Comparison of ENCODE assay signal across 27 cellular contexts in genomic region chr6:37321101-37321500, GRCh38. TPM values are rescaled to one million over a fixed set of nuclear protein-coding genes. Genes with fewer than 3 reads are reported as not detected.
A peak's percentile ranks its signal among the peaks of the same experiment; 100 is the strongest.
DNase-seq lines count a peak whose midpoint lies in the region; ATAC-seq and TF ChIP-seq lines count a peak whose summit lies in the region.
"Had no signal": no experiment of that assay in that cellular context is flagged by ENCODE, and none has a peak within 500 bp of the region (broad histone marks: within the 10 kb centered on the region; RNA-seq: fewer than 3 reads in every experiment).

No MANE protein-coding gene starts in this region.

- peaks cover 9% of the 10 kb centered on the region for H3K36me3 ChIP-seq in BE2C
- H3K36me3 ChIP-seq in osteoblast (ENCODE audit: insufficient read depth, low read length) = peaks cover 39% of the 10 kb centered on the region
- H3K36me3 ChIP-seq: uterus had no signal

- H3K4me1 ChIP-seq in BE2C = peaks cover 44% of the 10 kb centered on the region
- peaks cover 18% of the 10 kb centered on the region for H3K4me1 ChIP-seq in osteoblast (ENCODE audit: insufficient read depth, low read length)
- H3K4me1 ChIP-seq: uterus had no signal

- H3K4me2 ChIP-seq in osteoblast (ENCODE audit: insufficient read depth, low read length) = no peak overlapping the region

- no peak overlapping the region for H3K27ac ChIP-seq in osteoblast (ENCODE audit: low read depth, low read length)
- H3K27ac ChIP-seq: C4-2B, spleen, thoracic aorta, uterus had no signal

- no peaks in the 10 kb centered on the region for H3K27me3 ChIP-seq in BE2C
- no peaks in the 10 kb centered on the region for H3K27me3 ChIP-seq in osteoblast (ENCODE audit: insufficient read depth, low read length)
- H3K27me3 ChIP-seq: spleen, uterus had no signal

- no peaks in the 10 kb centered on the region for H3K27me3 Mint-ChIP-seq in brain
- H3K27me3 Mint-ChIP-seq: activated B cell treated with CpG ODN at 0.5 μM for 24 hours; naive thymus-derived CD4-positive, alpha-beta T cell had no signal

- H3K36me3 Mint-ChIP-seq in brain = peaks cover 22% of the 10 kb centered on the region

- intact Hi-C loops in left ventricle myocardium superior (cut with micrococcal nuclease) = loop anchor here (10.0 kb wide), 1 partner anchor 374 kb away; the partner anchor contains the start of gene MDGA1

- no peaks in the 10 kb centered on the region for H3K79me2 ChIP-seq in osteoblast (ENCODE audit: insufficient read depth, low read length)

- H3K9me3 Mint-ChIP-seq in brain = no peaks in the 10 kb centered on the region
- H3K9me3 Mint-ChIP-seq: activated B cell treated with CpG ODN at 0.5 μM for 24 hours had no signal

- DNase-seq in BE2C (peak; percentile 29), NCI-H2171 treated with DMSO at 0.1 percent for 48 hours (lab: John Stamatoyannopoulos, UW) (peak; percentile 67), left ventricle myocardium superior (no peak), kidney glomerular epithelial cell (lab: John Stamatoyannopoulos, UW) (no peak), osteoblast (ENCODE audit: insufficient read length, low spot score, missing footprints) (no peak)
- no peak for DNase-seq in stimulated activated CD4-positive, alpha-beta T cell treated with anti-CD3 and anti-CD28 coated beads, Interleukin-2, amount 100 ng/mL, for 48 hours
- DNase-seq: activated B cell treated with CpG ODN at 0.5 μM for 24 hours; activated CD4-positive, alpha-beta T cell treated with anti-CD3 and anti-CD28 coated beads, Interleukin-2, amount 50 U/mL, for 48 hours; activated CD8-positive, alpha-beta memory T cell treated with anti-CD3 and anti-CD28 coated beads, Interleukin-2, amount 50 U/mL, for 48 hours; activated gamma-delta T cell; EL; H7; head of caudate nucleus; Karpas-422; left colon; naive thymus-derived CD4-positive, alpha-beta T cell; NCI-H1436 treated with DMSO at 0.1 percent for 48 hours; NCI-H526 treated with DMSO at 0.1 percent for 48 hours; spleen; stimulated activated CD4-positive, alpha-beta T cell treated with anti-CD3 and anti-CD28 coated beads, Interleukin-4, amount 100 ng/mL, for 24 hours; stimulated activated naive CD4-positive, alpha-beta T cell treated with Interleukin-2 at 50 U/mL for 16 hours; T1000; uterus had no signal

- TF ChIP-seq CTCF in BE2C (IDR thresholded peaks at IDR 0.05; ENCODE audit: low read depth, low read length) = no peak
- TF ChIP-seq CTCF in brain (conservative IDR thresholded peaks at IDR 0.05) = no peak
- no peak for TF ChIP-seq CTCF in osteoblast (IDR thresholded peaks at IDR 0.05; ENCODE audit: extremely low read depth, low read depth, low read length)

- H3K4me3 Mint-ChIP-seq in brain = no peak overlapping the region
- H3K4me3 Mint-ChIP-seq: activated B cell treated with CpG ODN at 0.5 μM for 24 hours; naive thymus-derived CD4-positive, alpha-beta T cell had no signal

- peaks cover 9% of the 10 kb centered on the region for H4K20me1 ChIP-seq in osteoblast (ENCODE audit: insufficient read depth, low read length)

- peak; percentile 66 for ATAC-seq in left ventricle myocardium superior
- ATAC-seq: naive thymus-derived CD4-positive, alpha-beta T cell; SK-N-SH treated with all-trans-retinoic acid at 6 μM for 48 hours had no signal

- no peak overlapping the region for H2AFZ ChIP-seq in osteoblast (ENCODE audit: low read length)

- peaks cover 53% of the 10 kb centered on the region for H3K4me1 Mint-ChIP-seq in brain

- H3K4me3 ChIP-seq in BE2C (ENCODE audit: low read depth, low read length) = no peak overlapping the region
- no peak overlapping the region for H3K4me3 ChIP-seq in osteoblast (ENCODE audit: insufficient read depth, low read length)
- H3K4me3 ChIP-seq: spleen, thoracic aorta, uterus had no signal

- no peaks in the 10 kb centered on the region for H3K9me3 ChIP-seq in BE2C
- H3K9me3 ChIP-seq in osteoblast (ENCODE audit: low read depth, low read length) = no peaks in the 10 kb centered on the region
- H3K9me3 ChIP-seq: spleen, thoracic aorta, uterus had no signal

- peak overlapping the region in 4 of 5 experiments; percentile 32 to 81 (median 52) for H3K27ac Mint-ChIP-seq in brain
- H3K27ac Mint-ChIP-seq: activated B cell treated with CpG ODN at 0.5 μM for 24 hours had no signal

RNA-seq across cellular contexts. Expression of gene RNF8, which starts 32.7 kb away (rescaled TPM):
- polyA plus RNA-seq in BE2C (2012; ENCODE audit: insufficient read depth, insufficient read length, low read depth) = 18.4 TPM
- 34.5 TPM for polyA plus RNA-seq in brain (ENCODE audit: insufficient read depth, low read depth, low replicate concordance)
- 15.7 TPM for total RNA-seq in left ventricle myocardium superior
- 16.6 and 20.9 TPM in 2 replicates for total RNA-seq in osteoblast

Comparison
In these comparisons a context has a peak if more than half of its experiments do, and no peak if none do; other contexts are left out.
1. DNase-seq: peak in BE2C (single experiment) and NCI-H2171 treated with DMSO at 0.1 percent for 48 hours (single experiment); none in left ventricle myocardium superior (single experiment), stimulated activated CD4-positive, alpha-beta T cell treated with anti-CD3 and anti-CD28 coated beads, Interleukin-2, amount 100 ng/mL, for 48 hours (0 of 2), kidney glomerular epithelial cell (single experiment) and osteoblast (single experiment).